Comparison of ENCODE assay signal across 16 cellular contexts in genomic region chr14:23297096-23297495, GRCh38.
"Had no signal": no experiment of that assay in that cellular context is flagged by ENCODE, and none has a peak within 500 bp of the region (broad histone marks: within the 10 kb centered on the region; RNA-seq: fewer than 3 reads in every experiment).

No MANE protein-coding gene starts in this region.

- H3K4me3 ChIP-seq: cardiac muscle cell, gastroesophageal sphincter, mucosa of descending colon, spleen, stomach, tibial nerve had no signal

- H3K4me3 Mint-ChIP-seq: activated CD4-positive, alpha-beta T cell treated with anti-CD3 and anti-CD28 coated beads for 36 hours; activated CD8-positive, alpha-beta T cell treated with anti-CD3 and anti-CD28 coated beads for 36 hours; activated T-helper 1 cell treated with anti-CD3 and anti-CD28 coated beads, Interleukin-12 subunit alpha, Interleukin-12 subunit beta, Interleukin-2, Interleukin-4 antibody, amounts not matched to agents 30 ng/mL and 10 ng/mL and 1 ng/mL, durations not matched to agents 14 hours and 24 hours and 36 hours had no signal

- H3K27me3 ChIP-seq: cardiac muscle cell, spleen, stomach, tibial nerve had no signal

- ATAC-seq: activated CD4-positive, alpha-beta T cell treated with anti-CD3 and anti-CD28 coated beads for 36 hours; activated CD8-positive, alpha-beta T cell treated with anti-CD3 and anti-CD28 coated beads for 36 hours; gastroesophageal sphincter; left lobe of liver; mucosa of descending colon; naive thymus-derived CD4-positive, alpha-beta T cell; sciatic nerve had no signal

- H3K27ac Mint-ChIP-seq: activated T-helper 1 cell treated with anti-CD3 and anti-CD28 coated beads, Interleukin-12 subunit alpha, Interleukin-12 subunit beta, Interleukin-2, Interleukin-4 antibody, amounts not matched to agents 30 ng/mL and 10 ng/mL and 1 ng/mL, durations not matched to agents 14 hours and 24 hours and 36 hours; progenitor cell of endocrine pancreas had no signal

- H3K9me3 Mint-ChIP-seq: activated CD8-positive, alpha-beta T cell treated with anti-CD3 and anti-CD28 coated beads for 36 hours; activated T-helper 1 cell treated with anti-CD3 and anti-CD28 coated beads, Interleukin-12 subunit alpha, Interleukin-12 subunit beta, Interleukin-2, Interleukin-4 antibody, amounts not matched to agents 30 ng/mL and 10 ng/mL and 1 ng/mL, durations not matched to agents 14 hours and 24 hours and 36 hours had no signal

- H3K27me3 Mint-ChIP-seq: activated CD4-positive, alpha-beta T cell treated with anti-CD3 and anti-CD28 coated beads for 36 hours; activated CD8-positive, alpha-beta T cell treated with anti-CD3 and anti-CD28 coated beads for 36 hours; naive thymus-derived CD4-positive, alpha-beta T cell had no signal

- DNase-seq: activated CD4-positive, alpha-beta T cell treated with anti-CD3 and anti-CD28 coated beads for 36 hours; activated CD8-positive, alpha-beta memory T cell treated with anti-CD3 and anti-CD28 coated beads, Interleukin-2, amount 50 U/mL, for 48 hours; activated CD8-positive, alpha-beta T cell treated with anti-CD3 and anti-CD28 coated beads for 36 hours; activated naive CD4-positive, alpha-beta T cell; mucosa of descending colon; naive thymus-derived CD4-positive, alpha-beta T cell; spleen; stomach; T-helper 2 cell had no signal

- H3K9me3 ChIP-seq: gastroesophageal sphincter, mucosa of descending colon, spleen, stomach, tibial nerve had no signal

- H3K27ac ChIP-seq: cardiac muscle cell, spleen had no signal
